Comparison of ENCODE assay signal across 25 cellular contexts in the genomic region with DNA sequence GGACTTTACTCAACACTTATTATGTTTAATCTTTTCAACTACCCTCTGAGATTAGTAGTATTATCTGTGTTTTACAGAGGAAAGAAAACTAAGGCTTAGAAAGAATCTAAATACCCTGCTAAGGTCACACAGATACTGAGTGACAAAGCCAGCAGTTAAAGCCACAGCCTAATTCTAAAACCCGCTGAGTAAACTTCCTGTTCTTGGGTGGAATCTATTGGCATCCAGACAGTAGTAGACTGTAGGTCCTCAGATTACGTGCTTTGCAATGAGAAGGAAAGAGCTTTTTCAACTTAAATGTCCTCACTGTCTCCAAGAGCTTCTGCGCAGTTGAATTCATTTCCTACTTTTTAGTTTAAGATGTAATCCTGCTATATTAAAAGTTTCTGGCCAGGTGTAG.
DNase-seq lines count a peak whose midpoint lies in the region; ATAC-seq and TF ChIP-seq lines count a peak whose summit lies in the region.
"Had no signal": no experiment of that assay in that cellular context is flagged by ENCODE, and none has a peak within 500 bp of the region (broad histone marks: within the 10 kb centered on the region; RNA-seq: fewer than 3 reads in every experiment).

No MANE protein-coding gene starts in this region.

- peak overlapping the region; percentile 41 for H3K27ac Mint-ChIP-seq in WTC11
- H3K27ac Mint-ChIP-seq in stimulated activated effector memory CD8-positive, alpha-beta T cell treated with anti-CD3 and anti-CD28 coated beads, Interleukin-12 subunit alpha, Interleukin-12 subunit beta, amount 100 ng/mL, for 72 hours = no peak overlapping the region
- H3K27ac Mint-ChIP-seq: activated naive CD8-positive, alpha-beta T cell treated with anti-CD3 and anti-CD28 coated beads for 36 hours; activated T-cell treated with anti-CD3 and anti-CD28 coated beads, Interleukin-2, amount 50 U/mL, for 72 hours; nephron; T-helper 17 cell had no signal

- no peaks in the 10 kb centered on the region for H3K9me2 ChIP-seq in SK-N-SH

- peak; percentile 38; the same call in 1 of the 3 replicates for ATAC-seq in SK-N-SH treated with all-trans-retinoic acid at 6 μM for 48 hours
- ATAC-seq in WTC11 = peak; percentile 75
- ATAC-seq in stimulated activated effector memory CD8-positive, alpha-beta T cell treated with anti-CD3 and anti-CD28 coated beads, Interleukin-12 subunit alpha, Interleukin-12 subunit beta, amount 100 ng/mL, for 72 hours = no peak
- ATAC-seq: activated T-cell treated with anti-CD3 and anti-CD28 coated beads, Interleukin-2, amount 50 U/mL, for 72 hours; Right ventricle myocardium inferior; T-helper 17 cell had no signal

- no peak for TF ChIP-seq EP300 in SK-N-SH (IDR thresholded peaks at IDR 0.05; ENCODE audit: borderline replicate concordance in 1 of 2, low read depth in 1 of 2, low read length in 1 of 2)

- peaks cover 0 to 8% of the 10 kb centered on the region in 2 experiments; a peak in 1 of 4 replicates for H3K4me1 ChIP-seq in SK-N-SH (ENCODE audit: control insufficient read depth in 1 of 2, insufficient read depth in 2 of 2, low read depth in 1 of 2, low read length in 1 of 2)
- no peaks in the 10 kb centered on the region for H3K4me1 ChIP-seq in breast epithelium
- H3K4me1 ChIP-seq: esophagus squamous epithelium, suprapubic skin had no signal

- intact Hi-C loops in breast epithelium (cut with DNase I; ENCODE audit: low total_unique reads) = no loop called here

- CTCF ChIA-PET in SK-N-SH (lab: Yijun Ruan, JAX) (no interaction called here), WTC11 (lab: Charles Lee) (no interaction called here)

- H4K20me1 ChIP-seq in SK-N-SH (ENCODE audit: insufficient read depth) = no peaks in the 10 kb centered on the region

- H3K9me3 Mint-ChIP-seq in WTC11 = peaks cover 5% of the 10 kb centered on the region
- H3K9me3 Mint-ChIP-seq in stimulated activated effector memory CD8-positive, alpha-beta T cell treated with anti-CD3 and anti-CD28 coated beads, Interleukin-12 subunit alpha, Interleukin-12 subunit beta, amount 100 ng/mL, for 72 hours = peaks cover 6% of the 10 kb centered on the region
- H3K9me3 Mint-ChIP-seq: nephron had no signal

- peaks cover 31% of the 10 kb centered on the region for H3K4me1 Mint-ChIP-seq in WTC11
- H3K4me1 Mint-ChIP-seq in stimulated activated effector memory CD8-positive, alpha-beta T cell treated with anti-CD3 and anti-CD28 coated beads, Interleukin-12 subunit alpha, Interleukin-12 subunit beta, amount 100 ng/mL, for 72 hours = no peaks in the 10 kb centered on the region
- H3K4me1 Mint-ChIP-seq: activated naive CD8-positive, alpha-beta T cell treated with anti-CD3 and anti-CD28 coated beads for 36 hours; CD14-positive monocyte; T-helper 17 cell had no signal

- no peaks in the 10 kb centered on the region for H3F3A ChIP-seq in SK-N-SH (replicated peaks; ENCODE audit: insufficient read depth)

- H3K36me3 Mint-ChIP-seq in WTC11 = peaks cover 8% of the 10 kb centered on the region
- H3K36me3 Mint-ChIP-seq in stimulated activated effector memory CD8-positive, alpha-beta T cell treated with anti-CD3 and anti-CD28 coated beads, Interleukin-12 subunit alpha, Interleukin-12 subunit beta, amount 100 ng/mL, for 72 hours = no peaks in the 10 kb centered on the region
- H3K36me3 Mint-ChIP-seq: activated naive CD8-positive, alpha-beta T cell treated with anti-CD3 and anti-CD28 coated beads for 36 hours; CD14-positive monocyte had no signal

- H3K27me3 ChIP-seq in SK-N-SH (ENCODE audit: insufficient read depth) (no peaks in the 10 kb centered on the region), breast epithelium (no peaks in the 10 kb centered on the region)
- H3K27me3 ChIP-seq: cardiac muscle cell, esophagus squamous epithelium, suprapubic skin had no signal

- WGBS in SK-N-SH (ENCODE audit: low lambda C conversion rate) = 76% methylated on average over 3 of the region's 3 CpGs

- H3K27ac ChIP-seq in SK-N-SH (ENCODE audit: low read depth in 2 of 2, low read length in 1 of 2) = no peak overlapping the region
- no peak overlapping the region for H3K27ac ChIP-seq in breast epithelium
- H3K27ac ChIP-seq: 22Rv1, cardiac muscle cell, esophagus squamous epithelium, skin epidermis, suprapubic skin had no signal

- no peak overlapping the region for H3K9ac ChIP-seq in SK-N-SH

- POLR2A ChIA-PET in SK-N-SH (lab: Yijun Ruan, JAX) (no interaction called here), WTC11 (lab: Charles Lee) (no interaction called here)

- no peak for TF ChIP-seq CTCF in SK-N-SH (IDR thresholded peaks at IDR 0.05)
- TF ChIP-seq CTCF in WTC11 (IDR thresholded peaks at IDR 0.05) = no peak
- TF ChIP-seq CTCF in fibroblast of the aortic adventitia (IDR thresholded peaks at IDR 0.05; ENCODE audit: insufficient read depth, low read length) = no peak
- no peak for TF ChIP-seq CTCF in breast epithelium (IDR thresholded peaks at IDR 0.05)

- H3K79me2 ChIP-seq in SK-N-SH (ENCODE audit: insufficient read depth) = no peaks in the 10 kb centered on the region

- no peaks in the 10 kb centered on the region for H3K27me3 Mint-ChIP-seq in WTC11 (ENCODE audit: low read depth)
- H3K27me3 Mint-ChIP-seq: activated naive CD8-positive, alpha-beta T cell treated with anti-CD3 and anti-CD28 coated beads for 36 hours had no signal

- no peaks in the 10 kb centered on the region for H3K9me3 ChIP-seq in SK-N-SH
- H3K9me3 ChIP-seq in breast epithelium = no peaks in the 10 kb centered on the region
- H3K9me3 ChIP-seq: esophagus squamous epithelium, suprapubic skin had no signal

- TF ChIP-seq POLR2A in breast epithelium (IDR thresholded peaks at IDR 0.05) = no peak

- no peak for TF ChIP-seq RAD21 in SK-N-SH (IDR thresholded peaks at IDR 0.05; ENCODE audit: low read length)

- H2AFZ ChIP-seq in SK-N-SH (ENCODE audit: low read depth) = no peak overlapping the region

- DNase-seq in SK-N-SH (no peak), WTC11 (ENCODE audit: low spot score) (no peak), fibroblast of the aortic adventitia (ENCODE audit: low read depth) (peak; percentile 19), breast epithelium (ENCODE audit: low spot score in 2 of 2) (no peak), NCI-H774 (lab: John Stamatoyannopoulos, UW) (no peak)
- no peak for DNase-seq in stimulated activated effector memory CD8-positive, alpha-beta T cell treated with anti-CD3 and anti-CD28 coated beads, Interleukin-12 subunit alpha, Interleukin-12 subunit beta, amount 100 ng/mL, for 72 hours (ENCODE audit: low spot score in 2 of 2)
- no peak for DNase-seq in stimulated activated CD4-positive, alpha-beta T cell treated with anti-CD3 and anti-CD28 coated beads, Interleukin-15, amount 100 ng/mL, for 24 hours
- DNase-seq: activated CD4-positive, CD25-positive, alpha-beta regulatory T cell; activated CD8-positive, alpha-beta memory T cell treated with anti-CD3 and anti-CD28 coated beads for 24 hours; activated naive CD8-positive, alpha-beta T cell treated with anti-CD3 and anti-CD28 coated beads for 36 hours; activated T-cell treated with anti-CD3 and anti-CD28 coated beads, Interleukin-2, amount 50 U/mL, for 72 hours; esophagus squamous epithelium; hypothalamus; mesenchymal stem cell; NCI-H1694 treated with DMSO at 0.1 percent for 48 hours; stimulated activated CD4-positive, alpha-beta T cell treated with anti-CD3 and anti-CD28 coated beads, Interleukin-4, amount 100 ng/mL, for 24 hours; T-helper 17 cell had no signal

- no peak overlapping the region for H3K4me3 ChIP-seq in SK-N-SH (ENCODE audit: low read depth in 2 of 2, low read length in 1 of 2)
- H3K4me3 ChIP-seq in fibroblast of the aortic adventitia (ENCODE audit: low read depth, low read length) = no peak overlapping the region
- no peak overlapping the region for H3K4me3 ChIP-seq in breast epithelium
- H3K4me3 ChIP-seq: cardiac muscle cell, esophagus squamous epithelium, skin epidermis, suprapubic skin had no signal

- H3K4me2 ChIP-seq in SK-N-SH = no peak overlapping the region

- no peak overlapping the region for H3K4me3 Mint-ChIP-seq in WTC11
- no peak overlapping the region for H3K4me3 Mint-ChIP-seq in stimulated activated effector memory CD8-positive, alpha-beta T cell treated with anti-CD3 and anti-CD28 coated beads, Interleukin-12 subunit alpha, Interleukin-12 subunit beta, amount 100 ng/mL, for 72 hours
- H3K4me3 Mint-ChIP-seq: activated naive CD8-positive, alpha-beta T cell treated with anti-CD3 and anti-CD28 coated beads for 36 hours; activated T-cell treated with anti-CD3 and anti-CD28 coated beads, Interleukin-2, amount 50 U/mL, for 72 hours; CD14-positive monocyte; nephron; T-helper 17 cell had no signal

- H3K36me3 ChIP-seq in SK-N-SH (replicated peaks in 1 of 2; ENCODE audit: control insufficient read depth in 1 of 2, insufficient read depth in 2 of 2, low read length in 1 of 2) (no peaks in the 10 kb centered on the region), breast epithelium (no peaks in the 10 kb centered on the region)
- H3K36me3 ChIP-seq: cardiac muscle cell, esophagus squamous epithelium, suprapubic skin had no signal

TF ChIP-seq in SK-N-SH treated with all-trans-retinoic acid at 6 μM for 48 hours, 23 proteins besides CTCF, POLR2A, EP300 and RAD21 (continues in another document):
- TF ChIP-seq TOX (CRISPR knock-in tag; IDR thresholded peaks at IDR 0.05; ENCODE audit: borderline replicate concordance) = no peak

TF ChIP-seq in SK-N-SH, 30 proteins besides CTCF, POLR2A, EP300 and RAD21:
- TF ChIP-seq YY1 (IDR thresholded peaks at IDR 0.05; ENCODE audit: low read depth) = no peak

TF ChIP-seq in WTC11, 78 proteins besides CTCF, POLR2A, EP300 and RAD21 (continues in another document):
- TF ChIP-seq ZNF423 (CRISPR knock-in tag; IDR thresholded peaks at IDR 0.05) (no peak), ZNF396 (CRISPR knock-in tag; IDR thresholded peaks at IDR 0.05; ENCODE audit: borderline replicate concordance) (no peak), ERG (CRISPR knock-in tag; IDR thresholded peaks at IDR 0.05) (no peak), E2F1 (CRISPR knock-in tag; IDR thresholded peaks at IDR 0.05) (no peak)
